In the genomic region with DNA sequence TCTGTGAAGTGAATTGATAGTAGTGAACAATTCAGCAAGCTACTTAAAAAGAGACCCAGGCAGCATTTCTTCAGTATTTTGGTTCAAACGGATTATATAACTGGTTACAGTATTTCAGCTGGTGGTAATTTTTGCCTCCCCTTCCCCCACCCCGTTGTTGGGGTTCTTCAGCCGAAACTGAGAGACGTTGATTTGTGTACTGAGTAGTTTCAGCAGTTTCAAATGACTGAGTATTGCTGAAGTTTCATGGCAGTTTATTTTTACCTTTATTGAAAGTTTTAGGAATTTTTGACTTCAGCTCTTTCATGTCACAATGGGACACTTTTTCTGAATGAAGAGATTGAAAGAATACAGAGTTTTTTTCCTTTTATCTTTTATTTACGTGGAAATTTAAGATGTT, we compare ENCODE assay signal across 2 cellular contexts.
A peak's percentile ranks its signal among the peaks of the same experiment; 100 is the strongest.
TF ChIP-seq lines count a peak whose summit lies in the region.

No MANE protein-coding gene starts in this region.

TF ChIP-seq in K562, 482 proteins besides CTCF, POLR2A, EP300 and RAD21:
- TF ChIP-seq, protein P1, sequence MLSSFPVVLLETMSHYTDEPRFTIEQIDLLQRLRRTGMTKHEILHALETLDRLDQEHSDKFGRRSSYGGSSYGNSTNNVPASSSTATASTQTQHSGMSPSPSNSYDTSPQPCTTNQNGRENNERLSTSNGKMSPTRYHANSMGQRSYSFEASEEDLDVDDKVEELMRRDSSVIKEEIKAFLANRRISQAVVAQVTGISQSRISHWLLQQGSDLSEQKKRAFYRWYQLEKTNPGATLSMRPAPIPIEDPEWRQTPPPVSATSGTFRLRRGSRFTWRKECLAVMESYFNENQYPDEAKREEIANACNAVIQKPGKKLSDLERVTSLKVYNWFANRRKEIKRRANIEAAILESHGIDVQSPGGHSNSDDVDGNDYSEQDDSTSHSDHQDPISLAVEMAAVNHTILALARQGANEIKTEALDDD (IDR thresholded peaks at IDR 0.05) = peak; percentile 40
- TF ChIP-seq, protein P2, sequence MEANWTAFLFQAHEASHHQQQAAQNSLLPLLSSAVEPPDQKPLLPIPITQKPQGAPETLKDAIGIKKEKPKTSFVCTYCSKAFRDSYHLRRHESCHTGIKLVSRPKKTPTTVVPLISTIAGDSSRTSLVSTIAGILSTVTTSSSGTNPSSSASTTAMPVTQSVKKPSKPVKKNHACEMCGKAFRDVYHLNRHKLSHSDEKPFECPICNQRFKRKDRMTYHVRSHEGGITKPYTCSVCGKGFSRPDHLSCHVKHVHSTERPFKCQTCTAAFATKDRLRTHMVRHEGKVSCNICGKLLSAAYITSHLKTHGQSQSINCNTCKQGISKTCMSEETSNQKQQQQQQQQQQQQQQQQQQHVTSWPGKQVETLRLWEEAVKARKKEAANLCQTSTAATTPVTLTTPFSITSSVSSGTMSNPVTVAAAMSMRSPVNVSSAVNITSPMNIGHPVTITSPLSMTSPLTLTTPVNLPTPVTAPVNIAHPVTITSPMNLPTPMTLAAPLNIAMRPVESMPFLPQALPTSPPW (CRISPR knock-in tag; IDR thresholded peaks at IDR 0.05) = peak; percentile 12; the same call in 1 of the 2 replicates
- TF ChIP-seq, protein P3, sequence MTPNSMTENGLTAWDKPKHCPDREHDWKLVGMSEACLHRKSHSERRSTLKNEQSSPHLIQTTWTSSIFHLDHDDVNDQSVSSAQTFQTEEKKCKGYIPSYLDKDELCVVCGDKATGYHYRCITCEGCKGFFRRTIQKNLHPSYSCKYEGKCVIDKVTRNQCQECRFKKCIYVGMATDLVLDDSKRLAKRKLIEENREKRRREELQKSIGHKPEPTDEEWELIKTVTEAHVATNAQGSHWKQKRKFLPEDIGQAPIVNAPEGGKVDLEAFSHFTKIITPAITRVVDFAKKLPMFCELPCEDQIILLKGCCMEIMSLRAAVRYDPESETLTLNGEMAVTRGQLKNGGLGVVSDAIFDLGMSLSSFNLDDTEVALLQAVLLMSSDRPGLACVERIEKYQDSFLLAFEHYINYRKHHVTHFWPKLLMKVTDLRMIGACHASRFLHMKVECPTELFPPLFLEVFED (CRISPR knock-in tag; conservative IDR thresholded peaks at IDR 0.05) = no peak
- TF ChIP-seq SRSF1 (IDR thresholded peaks at IDR 0.05; ENCODE audit: low read depth, low read length) = no peak
- TF ChIP-seq TGIF2 (CRISPR knock-in tag; IDR thresholded peaks at IDR 0.05) = no peak
- TF ChIP-seq, protein P4, sequence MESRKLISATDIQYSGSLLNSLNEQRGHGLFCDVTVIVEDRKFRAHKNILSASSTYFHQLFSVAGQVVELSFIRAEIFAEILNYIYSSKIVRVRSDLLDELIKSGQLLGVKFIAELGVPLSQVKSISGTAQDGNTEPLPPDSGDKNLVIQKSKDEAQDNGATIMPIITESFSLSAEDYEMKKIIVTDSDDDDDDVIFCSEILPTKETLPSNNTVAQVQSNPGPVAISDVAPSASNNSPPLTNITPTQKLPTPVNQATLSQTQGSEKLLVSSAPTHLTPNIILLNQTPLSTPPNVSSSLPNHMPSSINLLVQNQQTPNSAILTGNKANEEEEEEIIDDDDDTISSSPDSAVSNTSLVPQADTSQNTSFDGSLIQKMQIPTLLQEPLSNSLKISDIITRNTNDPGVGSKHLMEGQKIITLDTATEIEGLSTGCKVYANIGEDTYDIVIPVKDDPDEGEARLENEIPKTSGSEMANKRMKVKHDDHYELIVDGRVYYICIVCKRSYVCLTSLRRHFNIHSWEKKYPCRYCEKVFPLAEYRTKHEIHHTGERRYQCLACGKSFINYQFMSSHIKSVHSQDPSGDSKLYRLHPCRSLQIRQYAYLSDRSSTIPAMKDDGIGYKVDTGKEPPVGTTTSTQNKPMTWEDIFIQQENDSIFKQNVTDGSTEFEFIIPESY (CRISPR knock-in tag; IDR thresholded peaks at IDR 0.05) = no peak
- TF ChIP-seq, protein P5, sequence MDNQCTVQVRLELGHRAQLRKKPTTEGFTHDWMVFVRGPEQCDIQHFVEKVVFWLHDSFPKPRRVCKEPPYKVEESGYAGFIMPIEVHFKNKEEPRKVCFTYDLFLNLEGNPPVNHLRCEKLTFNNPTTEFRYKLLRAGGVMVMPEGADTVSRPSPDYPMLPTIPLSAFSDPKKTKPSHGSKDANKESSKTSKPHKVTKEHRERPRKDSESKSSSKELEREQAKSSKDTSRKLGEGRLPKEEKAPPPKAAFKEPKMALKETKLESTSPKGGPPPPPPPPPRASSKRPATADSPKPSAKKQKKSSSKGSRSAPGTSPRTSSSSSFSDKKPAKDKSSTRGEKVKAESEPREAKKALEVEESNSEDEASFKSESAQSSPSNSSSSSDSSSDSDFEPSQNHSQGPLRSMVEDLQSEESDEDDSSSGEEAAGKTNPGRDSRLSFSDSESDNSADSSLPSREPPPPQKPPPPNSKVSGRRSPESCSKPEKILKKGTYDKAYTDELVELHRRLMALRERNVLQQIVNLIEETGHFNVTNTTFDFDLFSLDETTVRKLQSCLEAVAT (IDR thresholded peaks at IDR 0.05) = peak in 1 of 2 experiments; percentile 19; a peak in 1 of 4 replicates
- TF ChIP-seq HSF4 (CRISPR knock-in tag; IDR thresholded peaks at IDR 0.05; ENCODE audit: borderline replicate concordance) = no peak
TF ChIP-seq in K562: peak in this region for 3.

TF ChIP-seq in HepG2, 621 proteins besides CTCF, POLR2A, EP300 and RAD21:
- TF ChIP-seq, protein P6, sequence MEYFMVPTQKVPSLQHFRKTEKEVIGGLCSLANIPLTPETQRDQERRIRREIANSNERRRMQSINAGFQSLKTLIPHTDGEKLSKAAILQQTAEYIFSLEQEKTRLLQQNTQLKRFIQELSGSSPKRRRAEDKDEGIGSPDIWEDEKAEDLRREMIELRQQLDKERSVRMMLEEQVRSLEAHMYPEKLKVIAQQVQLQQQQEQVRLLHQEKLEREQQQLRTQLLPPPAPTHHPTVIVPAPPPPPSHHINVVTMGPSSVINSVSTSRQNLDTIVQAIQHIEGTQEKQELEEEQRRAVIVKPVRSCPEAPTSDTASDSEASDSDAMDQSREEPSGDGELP (IDR thresholded peaks at IDR 0.05; ENCODE audit: borderline replicate concordance, low read depth) = 0 out of 2 replicates have a peak, but pooled peaks have one; percentile 14
- TF ChIP-seq, protein P7, sequence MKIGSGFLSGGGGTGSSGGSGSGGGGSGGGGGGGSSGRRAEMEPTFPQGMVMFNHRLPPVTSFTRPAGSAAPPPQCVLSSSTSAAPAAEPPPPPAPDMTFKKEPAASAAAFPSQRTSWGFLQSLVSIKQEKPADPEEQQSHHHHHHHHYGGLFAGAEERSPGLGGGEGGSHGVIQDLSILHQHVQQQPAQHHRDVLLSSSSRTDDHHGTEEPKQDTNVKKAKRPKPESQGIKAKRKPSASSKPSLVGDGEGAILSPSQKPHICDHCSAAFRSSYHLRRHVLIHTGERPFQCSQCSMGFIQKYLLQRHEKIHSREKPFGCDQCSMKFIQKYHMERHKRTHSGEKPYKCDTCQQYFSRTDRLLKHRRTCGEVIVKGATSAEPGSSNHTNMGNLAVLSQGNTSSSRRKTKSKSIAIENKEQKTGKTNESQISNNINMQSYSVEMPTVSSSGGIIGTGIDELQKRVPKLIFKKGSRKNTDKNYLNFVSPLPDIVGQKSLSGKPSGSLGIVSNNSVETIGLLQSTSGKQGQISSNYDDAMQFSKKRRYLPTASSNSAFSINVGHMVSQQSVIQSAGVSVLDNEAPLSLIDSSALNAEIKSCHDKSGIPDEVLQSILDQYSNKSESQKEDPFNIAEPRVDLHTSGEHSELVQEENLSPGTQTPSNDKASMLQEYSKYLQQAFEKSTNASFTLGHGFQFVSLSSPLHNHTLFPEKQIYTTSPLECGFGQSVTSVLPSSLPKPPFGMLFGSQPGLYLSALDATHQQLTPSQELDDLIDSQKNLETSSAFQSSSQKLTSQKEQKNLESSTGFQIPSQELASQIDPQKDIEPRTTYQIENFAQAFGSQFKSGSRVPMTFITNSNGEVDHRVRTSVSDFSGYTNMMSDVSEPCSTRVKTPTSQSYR (CRISPR knock-in tag; IDR thresholded peaks at IDR 0.05; ENCODE audit: borderline replicate concordance) = 0 out of 2 replicates have a peak, but pooled peaks have one; percentile 35
- TF ChIP-seq, protein P8, sequence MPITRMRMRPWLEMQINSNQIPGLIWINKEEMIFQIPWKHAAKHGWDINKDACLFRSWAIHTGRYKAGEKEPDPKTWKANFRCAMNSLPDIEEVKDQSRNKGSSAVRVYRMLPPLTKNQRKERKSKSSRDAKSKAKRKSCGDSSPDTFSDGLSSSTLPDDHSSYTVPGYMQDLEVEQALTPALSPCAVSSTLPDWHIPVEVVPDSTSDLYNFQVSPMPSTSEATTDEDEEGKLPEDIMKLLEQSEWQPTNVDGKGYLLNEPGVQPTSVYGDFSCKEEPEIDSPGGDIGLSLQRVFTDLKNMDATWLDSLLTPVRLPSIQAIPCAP (CRISPR knock-in tag; IDR thresholded peaks at IDR 0.05; ENCODE audit: low read depth) = no peak
